Comparison of ENCODE assay signal across 8 cellular contexts in genomic region chr17:38451030-38451839, GRCh38. TPM values are rescaled to one million over a fixed set of nuclear protein-coding genes. Genes with fewer than 3 reads are reported as not detected.
A peak's percentile ranks its signal among the peaks of the same experiment; 100 is the strongest.
DNase-seq lines count a peak whose midpoint lies in the region; ATAC-seq, FAIRE-seq and TF ChIP-seq lines count a peak whose summit lies in the region.

No MANE protein-coding gene starts in this region.

- peak overlapping the region; percentile 41 for H3K4me3 ChIP-seq in coronary artery
- peak overlapping the region in 3 of 4 donors; percentile 9 to 27 (median 19) for H3K4me3 ChIP-seq in upper lobe of left lung
- H3K4me3 ChIP-seq in pancreas = no peak overlapping the region

- TF ChIP-seq CTCF in coronary artery (IDR thresholded peaks at IDR 0.05) (no peak), upper lobe of left lung (IDR thresholded peaks at IDR 0.05) (no peak), pancreas (IDR thresholded peaks at IDR 0.05) (no peak)

- DNase-seq in coronary artery (ENCODE audit: low spot score) (no peak), upper lobe of left lung (no peak), SKM-1 (lab: John Stamatoyannopoulos, UW; ENCODE audit: unreplicated experiment) (no peak), pancreas (no peak), germinal center (ENCODE audit: low spot score) (no peak)

- intact Hi-C loops in pancreas (cut with DNase I) = no loop called here

- FAIRE-seq in pancreas (lab: Jason Lieb, UNC) = no peak

- no peak for TF ChIP-seq POLR2A in upper lobe of left lung (IDR thresholded peaks at IDR 0.05)

- TF ChIP-seq EP300 in Ishikawa (IDR thresholded peaks at IDR 0.05; ENCODE audit: borderline replicate concordance) = peak; percentile 98
- TF ChIP-seq EP300 in upper lobe of left lung (IDR thresholded peaks at IDR 0.05) = peak in 2 of 4 donors; percentile 20 to 77

- no peaks in the 10 kb centered on the region for H3K27me3 ChIP-seq in layer of hippocampus (ENCODE audit: control insufficient read depth, insufficient read depth, low read length)
- H3K27me3 ChIP-seq in upper lobe of left lung = no peaks in the 10 kb centered on the region
- H3K27me3 ChIP-seq in pancreas = no peaks in the 10 kb centered on the region

- ATAC-seq in upper lobe of left lung (ENCODE audit: low FRiP score in 2 of 2) = peak in 1 of 2 donors; percentile 73
- no peak for ATAC-seq in GM18498 (IDR thresholded peaks at IDR 0.05; ENCODE audit: unreplicated experiment)
- no peak for ATAC-seq in pancreas

- H3K36me3 ChIP-seq in upper lobe of left lung (no peaks in the 10 kb centered on the region), pancreas (no peaks in the 10 kb centered on the region)

- peak; percentile 26; the same call in 1 of the 2 replicates for TF ChIP-seq RAD21 in Ishikawa (IDR thresholded peaks at IDR 0.05; ENCODE audit: low read depth)

- 50 to 56% methylated on average over 5 to 9 of the region's 10 CpGs for WGBS in upper lobe of left lung, 2 donors
- 68 to 70% methylated on average over 10 of the region's 10 CpGs for WGBS in pancreas, 2 donors

- H3K9me3 ChIP-seq in upper lobe of left lung = no peaks in the 10 kb centered on the region
- H3K9me3 ChIP-seq in pancreas = no peaks in the 10 kb centered on the region

- H3K4me1 ChIP-seq in upper lobe of left lung (peaks cover 62 to 90% (median 67%) of the 10 kb centered on the region in 4 donors), pancreas (no peaks in the 10 kb centered on the region)

- H3K27ac ChIP-seq in coronary artery = peak overlapping the region; percentile 43 to 96
- peak overlapping the region; percentile 68 for H3K27ac ChIP-seq in layer of hippocampus (ENCODE audit: low read depth, low read length)
- H3K27ac ChIP-seq in upper lobe of left lung = peak overlapping the region; percentile 79 to 89 (median 84)
- H3K27ac ChIP-seq in pancreas = peak overlapping the region in 1 of 4 donors; percentile 28

TF ChIP-seq in Ishikawa, 13 proteins besides CTCF, POLR2A, EP300 and RAD21:
- TF ChIP-seq YY1 (IDR thresholded peaks at IDR 0.05; ENCODE audit: low read depth) (no peak; the same call in 1 of the 2 replicates), USF1 (IDR thresholded peaks at IDR 0.05) (no peak), EGR1 (IDR thresholded peaks at IDR 0.05) (peak; percentile 62; the same call in 1 of the 2 replicates), TEAD4 (IDR thresholded peaks at IDR 0.05) (peak; percentile 99), MAX (IDR thresholded peaks at IDR 0.05) (no peak; the same call in 1 of the 2 replicates), ZBTB7A (IDR thresholded peaks at IDR 0.05; ENCODE audit: low read depth) (0 out of 2 replicates have a peak, but pooled peaks have one; percentile 89), CEBPB (IDR thresholded peaks at IDR 0.05) (no peak), TCF12 (IDR thresholded peaks at IDR 0.05; ENCODE audit: low read depth) (peak; percentile 99), TAF1 (IDR thresholded peaks at IDR 0.05; ENCODE audit: low read depth) (peak; percentile 57; the same call in 1 of the 2 replicates), NFIC (IDR thresholded peaks at IDR 0.05) (peak; percentile 94), CREB1 (IDR thresholded peaks at IDR 0.05; ENCODE audit: low read depth) (0 out of 2 replicates have a peak, but pooled peaks have one; percentile 43), FOXM1 (IDR thresholded peaks at IDR 0.05; ENCODE audit: borderline replicate concordance, low read depth) (peak; percentile 96), REST (IDR thresholded peaks at IDR 0.05; ENCODE audit: low read depth) (0 out of 2 replicates have a peak, but pooled peaks have one; percentile 3)

RNA-seq across cellular contexts. Expression of gene ARHGAP23, which starts 23.0 kb away (rescaled TPM):
- total RNA-seq in upper lobe of left lung (100 to 1,000 TPM in 1 of 6 donors, 10 to 100 TPM in 5; 30.4 to 104 (median 70.1) TPM), pancreas (1 to 10 TPM; 2.5 to 7.1 (median 4.7) TPM)
- polyA plus RNA-seq in pancreas = 1 to 10 TPM; 3.3 to 4.1 TPM

Comparison
In these comparisons a context has a peak if more than half of its experiments do, and no peak if none do; other contexts are left out.
1. H3K4me3 ChIP-seq: peak in coronary artery (single experiment) and upper lobe of left lung (3 of 4); none in pancreas (0 of 4).